ENCODE assay signal across 13 cellular contexts in genomic region chr14:55624913-55625312, GRCh38.
"Had no signal": no experiment of that assay in that cellular context is flagged by ENCODE, and none has a peak within 500 bp of the region (broad histone marks: within the 10 kb centered on the region; RNA-seq: fewer than 3 reads in every experiment).

No MANE protein-coding gene starts in this region.

- H3K4me2 ChIP-seq: neural progenitor cell had no signal

- H3K9ac ChIP-seq: neural progenitor cell had no signal

- H3K27me3 ChIP-seq: cardiac muscle cell, colonic mucosa, neural progenitor cell, tibial artery, vagina had no signal

- H3K27ac ChIP-seq: colonic mucosa, neural progenitor cell, vagina had no signal

- H3K4me1 ChIP-seq: colonic mucosa, vagina had no signal

- H3K9me3 ChIP-seq: colonic mucosa, tibial artery, vagina had no signal

- DNase-seq: activated CD4-positive, alpha-beta T cell treated with anti-CD3 and anti-CD28 coated beads, Interleukin-2, amount 50 U/mL, for 1 hour; activated naive CD4-positive, alpha-beta T cell treated with anti-CD3 and anti-CD28 coated beads, Interleukin-2, amount 10 ng/mL, durations not matched to agents 7 days and 5 days; colonic mucosa; hippocampal formation; kidney; naive B cell; stimulated activated CD4-positive, alpha-beta T cell treated with anti-CD3 and anti-CD28 coated beads, Interleukin-2, amount 100 ng/mL, for 48 hours; tibial artery had no signal

- H3K4me3 ChIP-seq: cardiac muscle cell, colonic mucosa, neural progenitor cell, tibial artery, vagina had no signal

- H3K27me3 Mint-ChIP-seq: activated naive CD4-positive, alpha-beta T cell treated with anti-CD3 and anti-CD28 coated beads, Interleukin-2, amount 10 ng/mL, durations not matched to agents 7 days and 5 days; naive B cell; stimulated activated memory B cell treated with anti-CD40 and anti-IgM and Interleukin-4, amounts not matched to agents 10 μg/mL and 1 μg/mL and 100 μg/mL, for 72 hours had no signal

- H2AFZ ChIP-seq: neural progenitor cell had no signal

- H3K4me3 Mint-ChIP-seq: activated naive CD4-positive, alpha-beta T cell treated with anti-CD3 and anti-CD28 coated beads, Interleukin-2, amount 10 ng/mL, durations not matched to agents 7 days and 5 days; mesothelial cell of epicardium; naive B cell; neural progenitor cell; stimulated activated memory B cell treated with anti-CD40 and anti-IgM and Interleukin-4, amounts not matched to agents 10 μg/mL and 1 μg/mL and 100 μg/mL, for 72 hours had no signal

- H3K27ac Mint-ChIP-seq: activated naive CD4-positive, alpha-beta T cell treated with anti-CD3 and anti-CD28 coated beads, Interleukin-2, amount 10 ng/mL, durations not matched to agents 7 days and 5 days; neural progenitor cell; stimulated activated memory B cell treated with anti-CD40 and anti-IgM and Interleukin-4, amounts not matched to agents 10 μg/mL and 1 μg/mL and 100 μg/mL, for 72 hours had no signal
